Comparison of ENCODE assay signal across 1 cellular context in genomic region chr12:110316861-110317260, GRCh38.
A peak's percentile ranks its signal among the peaks of the same experiment; 100 is the strongest.
TF ChIP-seq lines count a peak whose summit lies in the region.

No MANE protein-coding gene starts in this region.

TF ChIP-seq in GM12878, 131 proteins besides CTCF, POLR2A, EP300 and RAD21 (continued from another document):
- TF ChIP-seq USF1 (IDR thresholded peaks at IDR 0.05; ENCODE audit: borderline replicate concordance, extremely low read length, insufficient read depth, low read depth, low read length), result no peak
- peak; percentile 22; the same call in 1 of the 2 replicates for TF ChIP-seq RUNX3 (IDR thresholded peaks at IDR 0.05; ENCODE audit: low read length)
- no peak for TF ChIP-seq PML (IDR thresholded peaks at IDR 0.05; ENCODE audit: low read length)
TF ChIP-seq in GM12878: peak in this region for 2.
